Comparison of ENCODE assay signal across 1 cellular context in genomic region chr5:42813533-42813932, GRCh38.
TF ChIP-seq lines count a peak whose summit lies in the region.

No MANE protein-coding gene starts in this region.

TF ChIP-seq in Ishikawa, 13 proteins besides CTCF, POLR2A, EP300 and RAD21 (continued from another document):
- TF ChIP-seq YY1 (IDR thresholded peaks at IDR 0.05; ENCODE audit: low read depth) (no peak), FOXM1 (IDR thresholded peaks at IDR 0.05; ENCODE audit: borderline replicate concordance, low read depth) (no peak), CEBPB (IDR thresholded peaks at IDR 0.05) (no peak), TCF12 (IDR thresholded peaks at IDR 0.05; ENCODE audit: low read depth) (peak; percentile 45; the same call in 1 of the 2 replicates), TEAD4 (IDR thresholded peaks at IDR 0.05) (peak; percentile 61), TAF1 (IDR thresholded peaks at IDR 0.05; ENCODE audit: low read depth) (no peak)
